Comparison of ENCODE assay signal across 8 cellular contexts in genomic region chr4:109702950-109703663, GRCh38. TPM values are rescaled to one million over a fixed set of nuclear protein-coding genes. Genes with fewer than 3 reads are reported as not detected.
A peak's percentile ranks its signal among the peaks of the same experiment; 100 is the strongest.
DNase-seq lines count a peak whose midpoint lies in the region; ATAC-seq and TF ChIP-seq lines count a peak whose summit lies in the region.

Gene CASP6 (minus strand): TSS chr4:109703445. CDS start chr4:109703395, 50 bp downstream.

- ATAC-seq in GM18499 (IDR thresholded peaks at IDR 0.05; ENCODE audit: insufficient read depth, unreplicated experiment) (peak; percentile 49), HG02870 (IDR thresholded peaks at IDR 0.05; ENCODE audit: unreplicated experiment) (peak; percentile 73)

- peaks cover 33% of the 10 kb centered on the region for H3K4me1 ChIP-seq in hepatocyte (ENCODE audit: insufficient read depth)

- TF ChIP-seq CTCF in hepatocyte (IDR thresholded peaks at IDR 0.05; ENCODE audit: poor library complexity), result peak; percentile 68

- H3K79me2 ChIP-seq in hepatocyte, result peaks cover 39% of the 10 kb centered on the region

- peak within 1 kb of the TSS; percentile 97 for H2AFZ ChIP-seq in hepatocyte

- peak within 1 kb of the TSS; percentile 78 for H3K4me2 ChIP-seq in hepatocyte

- DNase-seq in NCI-H146 (lab: John Stamatoyannopoulos, UW) (peak; percentile 94), T1000 (lab: John Stamatoyannopoulos, UW) (peak; percentile 73), astrocyte of the hippocampus (ENCODE audit: low read depth, low spot score) (peak; percentile 90), hepatocyte (ENCODE audit: low spot score) (peak; percentile 93), retina (peak; percentile 96)
- no peak for DNase-seq in NK-92 treated with Interleukin-12 subunit alpha and Interleukin-12 subunit beta, amount 100 ng/mL, for 24 hours (lab: John Stamatoyannopoulos, UW)

- no peaks in the 10 kb centered on the region for H3K36me3 ChIP-seq in hepatocyte (replicated peaks; ENCODE audit: insufficient read depth, low read depth)

- peak within 1 kb of the TSS; percentile 97 for H3K27ac ChIP-seq in hepatocyte

- peak within 1 kb of the TSS; percentile 99 for H3K4me3 ChIP-seq in hepatocyte

- H3K9me2 ChIP-seq in hepatocyte (replicated peaks; ENCODE audit: insufficient read depth), result no peaks in the 10 kb centered on the region

- no peaks in the 10 kb centered on the region for H3K9me3 ChIP-seq in hepatocyte (ENCODE audit: low read depth)

- under 1% methylated on average over 60 of the region's 72 CpGs for WGBS in hepatocyte (ENCODE audit: low lambda C conversion rate, missing lambda C conversion rate)

- peaks cover 10% of the 10 kb centered on the region for H4K20me1 ChIP-seq in hepatocyte (ENCODE audit: insufficient read depth, poor library complexity, severe bottlenecking)

- no peaks in the 10 kb centered on the region for H3K27me3 ChIP-seq in hepatocyte

RNA-seq across cellular contexts. Expression of gene CASP6, which starts in this region (rescaled TPM):
- total RNA-seq in hepatocyte, result 77.7 and 78.4 TPM in 2 replicates
- 83.4 and 103 TPM in 2 replicates for polyA plus RNA-seq in hepatocyte
